In the genomic region with DNA sequence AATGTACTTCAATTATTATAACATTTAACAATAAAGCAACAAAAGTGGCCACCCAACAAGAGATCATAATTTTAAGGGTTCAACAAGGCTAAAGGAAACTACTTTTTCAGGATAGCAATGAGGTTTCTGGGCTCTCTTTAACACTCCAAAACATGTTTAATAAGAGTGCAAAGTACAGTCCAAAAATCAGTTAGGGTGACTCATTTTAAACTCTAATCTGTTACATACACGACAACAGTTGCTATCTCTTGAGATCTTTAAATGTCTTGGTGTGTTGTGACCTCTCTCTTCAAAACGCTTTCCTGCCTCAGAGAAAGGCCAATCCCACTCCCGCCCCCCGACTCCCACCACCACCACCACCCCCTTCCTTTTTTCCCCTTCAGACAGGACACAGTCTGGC, we compare ENCODE assay signal across 15 cellular contexts. TPM values are rescaled to one million over a fixed set of nuclear protein-coding genes. Genes with fewer than 3 reads are reported as not detected.
DNase-seq lines count a peak whose midpoint lies in the region; ATAC-seq and TF ChIP-seq lines count a peak whose summit lies in the region.
"Had no signal": no experiment of that assay in that cellular context is flagged by ENCODE, and none has a peak within 500 bp of the region (broad histone marks: within the 10 kb centered on the region; RNA-seq: fewer than 3 reads in every experiment).

No MANE protein-coding gene starts in this region.

- CTCF ChIA-PET in IMR-90 (lab: Yijun Ruan, JAX), result no interaction called here

- H3K14ac ChIP-seq in IMR-90 (replicated peaks; ENCODE audit: low read depth, low read length), result no peak overlapping the region

- H3K4me3 ChIP-seq in IMR-90 (ENCODE audit: insufficient read depth, low read depth, low read length) (no peak overlapping the region), adrenal gland (no peak overlapping the region), skeletal muscle tissue (ENCODE audit: low read length in 3 of 3) (no peak overlapping the region)

- no peak overlapping the region for H4K8ac ChIP-seq in IMR-90 (ENCODE audit: low read depth in 2 of 2, low read length in 2 of 2)

- no peak overlapping the region for H3K23ac ChIP-seq in IMR-90 (ENCODE audit: low read depth, low read length)

- ATAC-seq in IMR-90 (ENCODE audit: low read depth), result 0 out of 2 replicates have a peak, but pooled peaks have one; percentile 27
- ATAC-seq in stimulated activated memory B cell treated with anti-CD40 and anti-IgM and Interleukin-4, amounts not matched to agents 10 μg/mL and 1 μg/mL and 100 μg/mL, for 72 hours, result no peak
- ATAC-seq: activated CD4-positive, CD25-positive, alpha-beta regulatory T cell treated with anti-CD3 and anti-CD28 coated beads, Interleukin-2, amount 50 U/mL, for 24 hours had no signal

- H2AFZ ChIP-seq in IMR-90 (replicated peaks; ENCODE audit: low read length, poor library complexity), result no peak overlapping the region

- H3K27me3 Mint-ChIP-seq in stimulated activated memory B cell treated with anti-CD40 and anti-IgM and Interleukin-4, amounts not matched to agents 10 μg/mL and 1 μg/mL and 100 μg/mL, for 72 hours, result peaks cover 16% of the 10 kb centered on the region

- TF ChIP-seq RAD21 in IMR-90 (IDR thresholded peaks at IDR 0.05; ENCODE audit: low read length), result no peak

- H2BK5ac ChIP-seq in IMR-90 (ENCODE audit: low read depth, low read length, poor library complexity, severe bottlenecking), result no peak overlapping the region

- H3K79me1 ChIP-seq in IMR-90 (ENCODE audit: low read depth in 1 of 2, low read length in 2 of 2), result no peaks in the 10 kb centered on the region

- no peak overlapping the region for H3K56ac ChIP-seq in IMR-90 (ENCODE audit: extremely low read depth, insufficient read depth, low read length)

- no peak overlapping the region for H3K4me3 Mint-ChIP-seq in stimulated activated memory B cell treated with anti-CD40 and anti-IgM and Interleukin-4, amounts not matched to agents 10 μg/mL and 1 μg/mL and 100 μg/mL, for 72 hours
- H3K4me3 Mint-ChIP-seq: CD14-positive monocyte had no signal

- H3K9me1 ChIP-seq in IMR-90 (ENCODE audit: insufficient read depth, low read length), result no peaks in the 10 kb centered on the region

- WGBS in IMR-90 (ENCODE audit: extremely low coverage in 2 of 2, insufficient read length in 1 of 2), 2 experiments, result no CpG with 5 or more reads among the region's 4 CpGs
- WGBS in adrenal gland, 4 donors, result 17 to 29% (median 20%) methylated on average over 4 of the region's 4 CpGs

- H3K36me3 ChIP-seq in IMR-90 (ENCODE audit: control insufficient read depth, insufficient read depth, low read length) (no peaks in the 10 kb centered on the region), adrenal gland (replicated peaks in 1 of 2) (peaks cover 0 to 6% of the 10 kb centered on the region in 2 donors), skeletal muscle tissue (ENCODE audit: control insufficient read depth in 3 of 3, insufficient read depth in 3 of 3, low read length in 3 of 3) (peaks cover 0 to 6% (median 3%) of the 10 kb centered on the region in 3 donors)

- DNase-seq in IMR-90 (no peak), adrenal gland (no peak), kidney tubule cell (ENCODE audit: low spot score) (peak; percentile 29), activated gamma-delta T cell treated with Interleukin-2 at 50 U/mL for 16 hours (no peak), DMS114 treated with DMSO at 0.1 percent for 48 hours (lab: John Stamatoyannopoulos, UW; ENCODE audit: unreplicated experiment) (no peak)
- no peak for DNase-seq in stimulated activated CD4-positive, alpha-beta T cell treated with anti-CD3 and anti-CD28 coated beads, Interleukin-4, amount 100 ng/mL, for 24 hours
- DNase-seq: activated T-cell treated with anti-CD3 and anti-CD28 coated beads, Interleukin-2, amount 50 U/mL, for 1 hour; amygdala; glutamatergic neuron; KG1; NCI-H187 treated with DMSO at 0.1 percent for 48 hours had no signal

- H3K27ac ChIP-seq in IMR-90 (ENCODE audit: insufficient read depth, low read length), result no peak overlapping the region
- peak overlapping the region in 3 of 5 donors; percentile 35 to 67 (median 43) for H3K27ac ChIP-seq in adrenal gland
- H3K27ac ChIP-seq in skeletal muscle tissue (ENCODE audit: low read depth, low read length), result peak overlapping the region; percentile 19

- no peak overlapping the region for H3K4me2 ChIP-seq in IMR-90 (ENCODE audit: low read depth, low read length)

- H2BK15ac ChIP-seq in IMR-90 (ENCODE audit: low read depth, low read length), result no peak overlapping the region

- H2AK9ac ChIP-seq in IMR-90 (replicated peaks; ENCODE audit: low read depth, low read length, poor library complexity), result no peak overlapping the region

- H3K36me3 Mint-ChIP-seq in stimulated activated memory B cell treated with anti-CD40 and anti-IgM and Interleukin-4, amounts not matched to agents 10 μg/mL and 1 μg/mL and 100 μg/mL, for 72 hours, result no peaks in the 10 kb centered on the region
- H3K36me3 Mint-ChIP-seq: CD14-positive monocyte had no signal

- H3K9me3 Mint-ChIP-seq in stimulated activated memory B cell treated with anti-CD40 and anti-IgM and Interleukin-4, amounts not matched to agents 10 μg/mL and 1 μg/mL and 100 μg/mL, for 72 hours, result no peaks in the 10 kb centered on the region

- H3K9me3 ChIP-seq in IMR-90 (ENCODE audit: control insufficient read depth, insufficient read depth, low read length) (no peaks in the 10 kb centered on the region), adrenal gland (replicated peaks in 1 of 3) (no peaks in the 10 kb centered on the region), skeletal muscle tissue (ENCODE audit: control insufficient read depth in 3 of 3, low read length in 3 of 3) (no peaks in the 10 kb centered on the region)

- no peak overlapping the region for H2BK20ac ChIP-seq in IMR-90 (ENCODE audit: low read depth, low read length)

- H3K9ac ChIP-seq in IMR-90 (ENCODE audit: low read depth, low read length) (no peak overlapping the region), skeletal muscle tissue (ENCODE audit: low read depth in 1 of 3, low read length in 3 of 3) (peak overlapping the region in 2 of 3 donors; percentile 2 to 33)

- H3K18ac ChIP-seq in IMR-90 (ENCODE audit: low read depth, low read length), result no peak overlapping the region

- dilution Hi-C loops in IMR-90 (cut with HindIII; ENCODE audit: low sequenced_read_pairs, unreplicated experiment), result no loop called here

- H3K4me1 ChIP-seq in IMR-90 (ENCODE audit: control insufficient read depth, insufficient read depth, low read length) (no peaks in the 10 kb centered on the region), adrenal gland (replicated peaks in 1 of 2) (peaks cover 21 to 44% of the 10 kb centered on the region in 2 donors), skeletal muscle tissue (ENCODE audit: control insufficient read depth in 3 of 3, insufficient read depth in 3 of 3, low read length in 3 of 3) (peaks cover 44 to 59% (median 48%) of the 10 kb centered on the region in 3 donors)

- H3K4me1 Mint-ChIP-seq in stimulated activated memory B cell treated with anti-CD40 and anti-IgM and Interleukin-4, amounts not matched to agents 10 μg/mL and 1 μg/mL and 100 μg/mL, for 72 hours, result no peaks in the 10 kb centered on the region
- H3K4me1 Mint-ChIP-seq: CD14-positive monocyte had no signal

- no peak overlapping the region for H3K4ac ChIP-seq in IMR-90 (ENCODE audit: low read depth, low read length)

- BruUV-seq in IMR-90 (replicated peaks; lab: Mats Ljungman, UMichigan), result no TSS peak

- no peak overlapping the region for H4K91ac ChIP-seq in IMR-90 (ENCODE audit: insufficient read depth, low read depth, low read length)

- H3K27ac Mint-ChIP-seq in stimulated activated memory B cell treated with anti-CD40 and anti-IgM and Interleukin-4, amounts not matched to agents 10 μg/mL and 1 μg/mL and 100 μg/mL, for 72 hours, result no peak overlapping the region
- H3K27ac Mint-ChIP-seq: CD14-positive monocyte had no signal

- TF ChIP-seq POLR2A in IMR-90 (IDR thresholded peaks at IDR 0.05; ENCODE audit: low read depth, low read length), result no peak
- no peak for TF ChIP-seq POLR2A in adrenal gland (IDR thresholded peaks at IDR 0.05)

- no peaks in the 10 kb centered on the region for H4K20me1 ChIP-seq in IMR-90 (ENCODE audit: insufficient read depth, low read length)

- no peak overlapping the region for H4K5ac ChIP-seq in IMR-90 (ENCODE audit: low read depth, low read length)

- no peak overlapping the region for H2AK5ac ChIP-seq in IMR-90 (ENCODE audit: low read depth, low read length)

- TF ChIP-seq CTCF in IMR-90 (conservative IDR thresholded peaks at IDR 0.05; ENCODE audit: low read depth, low read length), result no peak
- no peak for TF ChIP-seq CTCF in adrenal gland (IDR thresholded peaks at IDR 0.05)

- H3K27me3 ChIP-seq in IMR-90 (ENCODE audit: control insufficient read depth, insufficient read depth, low read length) (peaks cover 33% of the 10 kb centered on the region), adrenal gland (no peaks in the 10 kb centered on the region), skeletal muscle tissue (ENCODE audit: control insufficient read depth in 3 of 3, insufficient read depth in 3 of 3, low read length in 3 of 3) (no peaks in the 10 kb centered on the region)

- intact Hi-C loops in IMR-90 (cut with micrococcal nuclease) (no loop called here), adrenal gland (cut with DNase I) (no loop called here)

- in situ Hi-C loops in IMR-90 (cut with MboI; ENCODE audit: low sequenced_read_pairs), result no loop called here

- no peak overlapping the region for H2BK120ac ChIP-seq in IMR-90 (ENCODE audit: low read depth, low read length)

- POLR2A ChIA-PET in IMR-90 (lab: Charles Lee; ENCODE audit: unreplicated experiment), result no interaction called here

TF ChIP-seq in IMR-90, 13 proteins besides CTCF, POLR2A, EP300 and RAD21:
- TF ChIP-seq, protein P1, sequence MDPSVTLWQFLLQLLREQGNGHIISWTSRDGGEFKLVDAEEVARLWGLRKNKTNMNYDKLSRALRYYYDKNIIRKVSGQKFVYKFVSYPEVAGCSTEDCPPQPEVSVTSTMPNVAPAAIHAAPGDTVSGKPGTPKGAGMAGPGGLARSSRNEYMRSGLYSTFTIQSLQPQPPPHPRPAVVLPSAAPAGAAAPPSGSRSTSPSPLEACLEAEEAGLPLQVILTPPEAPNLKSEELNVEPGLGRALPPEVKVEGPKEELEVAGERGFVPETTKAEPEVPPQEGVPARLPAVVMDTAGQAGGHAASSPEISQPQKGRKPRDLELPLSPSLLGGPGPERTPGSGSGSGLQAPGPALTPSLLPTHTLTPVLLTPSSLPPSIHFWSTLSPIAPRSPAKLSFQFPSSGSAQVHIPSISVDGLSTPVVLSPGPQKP (IDR thresholded peaks at IDR 0.05; ENCODE audit: borderline replicate concordance, low read depth, low read length), result no peak

RNA-seq across cellular contexts. Expression of a gene that starts 11.5 kb away (rescaled TPM):
- 2.0 and 2.2 TPM in 2 replicates for total RNA-seq in IMR-90 (2012; rRNA removed)
- 1.2 and 1.4 TPM in 2 replicates for polyA plus RNA-seq in IMR-90 (2012; rRNA removed)
- polyA plus RNA-seq in IMR-90 (2012; cell fraction: cytosol; rRNA removed), result 0.55 and 0.99 TPM in 2 replicates
- polyA plus RNA-seq in IMR-90 (2012; cell fraction: nucleus; rRNA removed; ENCODE audit: low replicate concordance), result 0.38 and 2.1 TPM in 2 replicates
- total RNA-seq in adrenal gland, result 10 to 100 TPM; 28.9 to 84.1 (median 57.7) TPM
- 10 to 100 TPM; 10.9 to 15.0 (median 13.7) TPM for polyA plus RNA-seq in adrenal gland
- total RNA-seq in skeletal muscle tissue, result 95.0 TPM
- polyA plus RNA-seq: CD14-positive monocyte had no signal
